Comparison of ENCODE assay signal across 2 cellular contexts in genomic region chr2:190578158-190579057, GRCh38.
TF ChIP-seq lines count a peak whose summit lies in the region.

No MANE protein-coding gene starts in this region.

TF ChIP-seq in IMR-90, 13 proteins besides CTCF, POLR2A, EP300 and RAD21 (continued from another document):
- TF ChIP-seq MAZ (IDR thresholded peaks at IDR 0.05; ENCODE audit: borderline replicate concordance, low read depth, low read length) (no peak), MXI1 (IDR thresholded peaks at IDR 0.05; ENCODE audit: borderline replicate concordance, low read depth, low read length) (no peak), RFX5 (IDR thresholded peaks at IDR 0.05; ENCODE audit: low read depth, low read length) (no peak), CHD1 (IDR thresholded peaks at IDR 0.05; ENCODE audit: low read depth, low read length) (no peak)

TF ChIP-seq in liver, 16 proteins besides CTCF, POLR2A, EP300 and RAD21 (continued from another document):
- TF ChIP-seq ZBTB33 (IDR thresholded peaks at IDR 0.05): no peak
- no peak for TF ChIP-seq REST (IDR thresholded peaks at IDR 0.05)
- no peak for TF ChIP-seq MAX (IDR thresholded peaks at IDR 0.05)
- TF ChIP-seq RXRA (IDR thresholded peaks at IDR 0.05): no peak
- TF ChIP-seq YY1 (IDR thresholded peaks at IDR 0.05): no peak
- no peak for TF ChIP-seq JUND (IDR thresholded peaks at IDR 0.05)
- peak; percentile 95 for TF ChIP-seq NR2F2 (IDR thresholded peaks at IDR 0.05)
- no peak for TF ChIP-seq HNF4A (conservative IDR thresholded peaks at IDR 0.05)
